In the genomic region with DNA sequence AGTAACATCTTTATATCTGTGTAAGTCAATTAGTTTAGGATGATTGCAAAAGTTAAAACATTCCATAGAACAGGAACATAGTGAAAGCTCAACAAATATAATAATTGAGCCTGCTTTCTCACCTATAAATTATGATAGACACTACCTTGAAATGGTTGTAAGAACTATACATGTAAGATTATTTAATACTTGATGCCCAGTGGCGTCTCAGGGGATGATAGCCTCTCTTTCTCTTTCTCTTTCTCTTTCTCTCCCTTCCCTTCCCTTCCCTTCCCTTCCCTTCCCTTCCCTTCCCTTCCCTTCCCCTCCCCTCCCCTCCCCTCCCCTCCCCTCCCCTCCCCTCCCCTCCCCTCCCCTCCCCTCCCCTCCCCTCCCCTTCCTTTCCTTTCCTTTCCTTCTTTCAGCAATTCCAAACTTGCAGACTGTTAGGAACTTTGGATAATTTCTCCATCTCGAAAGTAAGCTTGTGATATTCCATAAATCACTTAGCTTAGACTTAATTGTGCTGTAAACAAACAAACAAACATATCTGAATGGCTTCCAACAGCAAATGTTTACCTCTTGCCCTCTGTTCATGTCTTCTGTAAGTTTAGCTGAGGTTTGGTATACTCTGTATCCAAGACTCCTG, we compare ENCODE assay signal across 35 cellular contexts.
"Had no signal": no experiment of that assay in that cellular context is flagged by ENCODE, and none has a peak within 500 bp of the region (broad histone marks: within the 10 kb centered on the region; RNA-seq: fewer than 3 reads in every experiment).

No MANE protein-coding gene starts in this region.

- DNase-seq: Kasumi-1, MG63, MM.1S, MV-4-11, NCI-H1048, NCI-H1092, NCI-H1092 treated with DMSO at 0.1 percent for 48 hours, NCI-H1105, NCI-H1105 treated with DMSO at 0.1 percent for 48 hours, NCI-H1417, NCI-H1436, NCI-H1436 treated with DMSO at 0.1 percent for 48 hours, NCI-H146, NCI-H1694, NCI-H1694 treated with DMSO at 0.1 percent for 48 hours, NCI-H187, NCI-H187 treated with DMSO at 0.1 percent for 48 hours, NCI-H1930, NCI-H2029, NCI-H2029 treated with DMSO at 0.1 percent for 48 hours, NCI-H2081, NCI-H2081 treated with DMSO at 0.1 percent for 48 hours, NCI-H2107, NCI-H2171, NCI-H2171 treated with DMSO at 0.1 percent for 48 hours, NCI-H2227 treated with DMSO at 0.1 percent for 48 hours, NCI-H226, NCI-H345, NCI-H446, NCI-H446 treated with DMSO at 0.1 percent for 48 hours, NCI-H510A, NCI-H510A treated with DMSO at 0.1 percent for 48 hours, NCI-H524, NCI-H524 treated with DMSO at 0.1 percent for 48 hours, NCI-H526 had no signal

- H3K27me3 ChIP-seq: MG63 had no signal

- H3K4me3 ChIP-seq: MG63 had no signal

- H3K9me3 ChIP-seq: MG63 had no signal

- H3K36me3 ChIP-seq: MG63 had no signal
